1 cellular context compared by ENCODE assay signal in the genomic region with DNA sequence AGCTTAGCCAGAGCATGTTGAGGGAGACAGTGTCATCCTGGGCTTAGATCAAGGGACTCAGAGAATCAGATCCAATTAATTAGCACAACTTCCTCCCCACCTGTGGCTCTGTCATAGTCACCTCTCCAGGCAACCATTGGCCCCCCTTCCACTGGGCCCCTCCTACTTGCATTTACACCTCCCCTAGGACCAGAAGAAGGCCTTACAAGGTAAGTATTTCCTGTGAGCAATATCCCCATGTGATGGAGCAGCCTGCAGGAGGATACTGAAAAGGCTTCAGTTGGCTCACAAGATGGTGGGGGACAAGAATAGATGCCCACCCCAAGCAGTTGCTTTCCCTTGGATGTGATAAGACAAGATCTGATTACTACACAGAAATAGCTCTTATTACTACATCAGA.
TF ChIP-seq lines count a peak whose summit lies in the region.

No MANE protein-coding gene starts in this region.

TF ChIP-seq in H1, 55 proteins besides CTCF, POLR2A, EP300 and RAD21 (continued from another document):
- TF ChIP-seq YY1 (IDR thresholded peaks at IDR 0.05; ENCODE audit: low read depth, low read length) (no peak), GABPA (IDR thresholded peaks at IDR 0.05; ENCODE audit: borderline replicate concordance, insufficient read depth, low read length) (no peak)
